In genomic region chr20:51346686-51347485, GRCh38 we compare ENCODE assay signal across 12 cellular contexts.
DNase-seq lines count a peak whose midpoint lies in the region; ATAC-seq, FAIRE-seq and TF ChIP-seq lines count a peak whose summit lies in the region.
"Had no signal": no experiment of that assay in that cellular context is flagged by ENCODE, and none has a peak within 500 bp of the region (broad histone marks: within the 10 kb centered on the region; RNA-seq: fewer than 3 reads in every experiment).

No MANE protein-coding gene starts in this region.

- H3K9me3 ChIP-seq in A549 (no peaks in the 10 kb centered on the region), adipocyte (ENCODE audit: control insufficient read depth, low read length) (no peaks in the 10 kb centered on the region)

- TF ChIP-seq EP300 in A549 (IDR thresholded peaks at IDR 0.05), result peak; percentile 92 to 98; a peak in 4 of 5 replicates

- CTCF ChIA-PET in A549 (lab: Yijun Ruan, JAX), result interaction anchor here (0.6 to 3.5 kb wide), 8 partner anchors 10 to 366 kb away, joined by 3 to 16 read pairs (median 4); no protein-coding TSS in a partner anchor

- H3K9ac ChIP-seq in adipocyte (ENCODE audit: low read length), result no peak overlapping the region

- POLR2A ChIA-PET in A549 (lab: Yijun Ruan, JAX), result interaction anchor here (0.6 to 1.8 kb wide), 2 partner anchors 11 to 19 kb away, joined by 3 to 7 read pairs; no protein-coding TSS in a partner anchor

- H3K36me3 ChIP-seq in adipocyte (ENCODE audit: control insufficient read depth, insufficient read depth, low read length, severe bottlenecking), result no peaks in the 10 kb centered on the region

- H3K4me2 ChIP-seq in A549, result peak overlapping the region; percentile 41; the same call in 1 of the 3 replicates

- DNase-seq in A549 (ENCODE audit: low read depth in 1 of 2, low spot score in 1 of 2) (peak; percentile 24 to 83), HT1080 (ENCODE audit: low read depth) (peak; percentile 74), adipocyte (ENCODE audit: low read depth) (peak; percentile 55), foreskin keratinocyte (peak; percentile 96 to 98), DMS153 treated with DMSO at 0.1 percent for 48 hours (lab: John Stamatoyannopoulos, UW; ENCODE audit: unreplicated experiment) (no peak), hippocampal formation (lab: John Stamatoyannopoulos, UW) (no peak), frontal cortex (ENCODE audit: low spot score in 2 of 2) (no peak), cortex of kidney (lab: John Stamatoyannopoulos, UW) (no peak)
- DNase-seq: Calu3, caudate nucleus, MV-4-11 had no signal

- no peak for TF ChIP-seq CTCF in A549 (IDR thresholded peaks at IDR 0.05)
- no peak for TF ChIP-seq CTCF in foreskin keratinocyte (conservative IDR thresholded peaks at IDR 0.05)

- no peak for TF ChIP-seq RAD21 in A549 (conservative IDR thresholded peaks at IDR 0.05 in 1 of 2, IDR thresholded peaks at IDR 0.05 in 1 of 2)

- no peak for FAIRE-seq in A549 (lab: Jason Lieb, UNC)
- no peak for FAIRE-seq in frontal cortex (lab: Jason Lieb, UNC)

- WGBS in A549 (ENCODE audit: missing lambda C conversion rate), result 9% methylated on average over 8 of the region's 8 CpGs

- H3K27ac ChIP-seq in A549, result peak overlapping the region; percentile 76 to 81; a peak in 4 of 6 replicates
- peak overlapping the region; percentile 91 for H3K27ac ChIP-seq in foreskin keratinocyte
- H3K27ac ChIP-seq: VCaP had no signal

- no peak overlapping the region for H3K4me3 ChIP-seq in A549
- H3K4me3 ChIP-seq in adipocyte (ENCODE audit: low read length), result no peak overlapping the region

- ATAC-seq in A549 (peak; percentile 71 to 82), foreskin keratinocyte (peak; percentile 79)

- no peak for TF ChIP-seq POLR2A in A549 (IDR thresholded peaks at IDR 0.05; ENCODE audit: low read length)

- H3K4me1 ChIP-seq in A549 (peaks cover 34% of the 10 kb centered on the region), adipocyte (ENCODE audit: control insufficient read depth, insufficient read depth, low read length) (peaks cover 30% of the 10 kb centered on the region), foreskin keratinocyte (peaks cover 8% of the 10 kb centered on the region)

- H3K27me3 ChIP-seq in adipocyte (replicated peaks; ENCODE audit: control insufficient read depth, insufficient read depth, low read length) (no peaks in the 10 kb centered on the region), foreskin keratinocyte (no peaks in the 10 kb centered on the region)

TF ChIP-seq in A549, 52 proteins besides CTCF, POLR2A, EP300 and RAD21 (continues in another document):
- peak; percentile 98 for TF ChIP-seq HOXB5 (CRISPR knock-in tag; IDR thresholded peaks at IDR 0.05)
- TF ChIP-seq ESRRA (IDR thresholded peaks at IDR 0.05; ENCODE audit: borderline replicate concordance, low read length), result no peak
- no peak for TF ChIP-seq NFE2L2 (conservative IDR thresholded peaks at IDR 0.05; ENCODE audit: low read length)
- TF ChIP-seq HEYL (CRISPR knock-in tag; IDR thresholded peaks at IDR 0.05), result no peak
- TF ChIP-seq HMGXB4 (CRISPR knock-in tag; IDR thresholded peaks at IDR 0.05; ENCODE audit: borderline replicate concordance), result no peak
- TF ChIP-seq ZSCAN20 (CRISPR knock-in tag; IDR thresholded peaks at IDR 0.05), result no peak
- no peak for TF ChIP-seq CBX8 (IDR thresholded peaks at IDR 0.05)
- no peak for TF ChIP-seq NPAS2 (CRISPR knock-in tag; IDR thresholded peaks at IDR 0.05; ENCODE audit: borderline replicate concordance)
- no peak for TF ChIP-seq RCOR1 (IDR thresholded peaks at IDR 0.05; ENCODE audit: low read depth, low read length)
- TF ChIP-seq ZC3H11A (IDR thresholded peaks at IDR 0.05), result no peak
- peak; percentile 87; the same call in 1 of the 2 replicates for TF ChIP-seq TFCP2L1 (CRISPR knock-in tag; IDR thresholded peaks at IDR 0.05)
- no peak for TF ChIP-seq SREBF2 (IDR thresholded peaks at IDR 0.05)
- no peak for TF ChIP-seq CHD2 (IDR thresholded peaks at IDR 0.05; ENCODE audit: low read length, partially characterized antibody)
- TF ChIP-seq REST (IDR thresholded peaks at IDR 0.05), result no peak
- peak; percentile 97; the same call in 1 of the 2 replicates for TF ChIP-seq HOXB13 (CRISPR knock-in tag; IDR thresholded peaks at IDR 0.05; ENCODE audit: low read depth)
- peak; percentile 63; the same call in 1 of the 2 replicates for TF ChIP-seq BHLHE40 (IDR thresholded peaks at IDR 0.05; ENCODE audit: low read depth, low read length)
- no peak for TF ChIP-seq CBX2 (IDR thresholded peaks at IDR 0.05; ENCODE audit: borderline replicate concordance, low read depth)
- peak; percentile 87; the same call in 1 of the 2 replicates for TF ChIP-seq EHF (CRISPR knock-in tag; IDR thresholded peaks at IDR 0.05)
- TF ChIP-seq MAFK (IDR thresholded peaks at IDR 0.05; ENCODE audit: partially characterized antibody), result peak; percentile 40
- no peak for TF ChIP-seq TP53 (CRISPR knock-in tag; IDR thresholded peaks at IDR 0.05)
- peak; percentile 25; the same call in 1 of the 2 replicates for TF ChIP-seq HES2 (IDR thresholded peaks at IDR 0.05)
- peak; percentile 95; the same call in 1 of the 2 replicates for TF ChIP-seq FOSB (CRISPR knock-in tag; IDR thresholded peaks at IDR 0.05)
- TF ChIP-seq ZFP36 (IDR thresholded peaks at IDR 0.05; ENCODE audit: borderline replicate concordance, partially characterized antibody), result no peak
- TF ChIP-seq JUNB (IDR thresholded peaks at IDR 0.05), result peak; percentile 90
- TF ChIP-seq PBX3 (IDR thresholded peaks at IDR 0.05), result peak; percentile 20; the same call in 1 of the 2 replicates
- TF ChIP-seq USF2 (IDR thresholded peaks at IDR 0.05), result no peak
- peak; percentile 99 for TF ChIP-seq GATA3 (IDR thresholded peaks at IDR 0.05; ENCODE audit: borderline replicate concordance)
- TF ChIP-seq MAZ (IDR thresholded peaks at IDR 0.05; ENCODE audit: borderline replicate concordance, low read depth, low read length), result no peak
- TF ChIP-seq FOXS1 (CRISPR knock-in tag; IDR thresholded peaks at IDR 0.05), result peak; percentile 95; the same call in 1 of the 2 replicates

Comparison
In these comparisons a context has a peak if more than half of its experiments do, and no peak if none do; other contexts are left out.
1. DNase-seq: peak in A549 (2 of 2), HT1080 (single experiment), adipocyte (single experiment) and foreskin keratinocyte (2 of 2); none in DMS153 treated with DMSO at 0.1 percent for 48 hours (single experiment), hippocampal formation (0 of 2), frontal cortex (0 of 2) and cortex of kidney (single experiment).